In the genomic region with DNA sequence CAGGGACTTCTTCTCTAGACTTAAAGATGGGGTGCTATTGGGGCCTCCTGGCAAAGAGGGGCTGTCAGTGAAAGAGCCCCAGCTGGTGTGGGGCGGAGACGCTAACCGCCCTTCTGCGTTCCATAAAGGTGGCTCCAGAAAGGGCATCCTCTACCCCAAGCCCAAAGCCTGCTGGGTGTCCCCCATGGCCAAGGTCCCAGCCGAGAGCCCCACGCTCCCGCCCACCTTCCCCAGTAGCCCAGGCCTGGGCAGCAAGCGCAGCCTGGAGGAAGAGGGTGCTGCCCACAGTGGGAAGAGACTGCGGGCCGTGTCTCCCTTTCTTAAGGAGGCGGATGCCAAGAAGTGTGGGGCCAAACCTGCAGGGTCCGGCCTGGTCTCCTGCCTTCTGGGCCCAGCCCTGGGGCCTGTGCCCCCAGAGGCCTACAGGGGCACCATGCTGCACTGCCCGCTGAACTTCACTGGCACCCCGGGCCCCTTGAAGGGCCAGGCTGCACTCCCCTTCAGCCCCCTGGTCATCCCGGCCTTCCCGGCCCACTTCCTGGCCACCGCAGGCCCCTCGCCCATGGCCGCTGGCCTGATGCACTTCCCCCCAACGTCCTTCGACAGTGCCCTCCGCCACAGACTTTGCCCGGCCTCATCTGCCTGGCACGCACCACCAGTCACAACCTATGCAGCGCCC, we compare ENCODE assay signal across 26 cellular contexts. TPM values are rescaled to one million over a fixed set of nuclear protein-coding genes. Genes with fewer than 3 reads are reported as not detected.
DNase-seq lines count a peak whose midpoint lies in the region; ATAC-seq and TF ChIP-seq lines count a peak whose summit lies in the region.
"Had no signal": no experiment of that assay in that cellular context is flagged by ENCODE, and none has a peak within 500 bp of the region (broad histone marks: within the 10 kb centered on the region; RNA-seq: fewer than 3 reads in every experiment).

No MANE protein-coding gene starts in this region.

- H3K4me1 Mint-ChIP-seq in activated CD4-positive, alpha-beta T cell treated with anti-CD3 and anti-CD28 coated beads, Interleukin-2, amount 10 ng/mL, durations not matched to agents 24 days and 14 days, result peaks cover 26% of the 10 kb centered on the region
- peaks cover 8 to 39% (median 21%) of the 10 kb centered on the region in 4 donors for H3K4me1 Mint-ChIP-seq in CD4-positive, alpha-beta memory T cell
- peaks cover 25% of the 10 kb centered on the region for H3K4me1 Mint-ChIP-seq in central memory CD8-positive, alpha-beta T cell
- H3K4me1 Mint-ChIP-seq in naive thymus-derived CD8-positive, alpha-beta T cell, result peaks cover 16 to 37% (median 25%) of the 10 kb centered on the region in 4 donors

- no peak overlapping the region for H3K27ac ChIP-seq in CD4-positive, alpha-beta memory T cell (ENCODE audit: low read depth, low read length)
- no peak overlapping the region for H3K27ac ChIP-seq in WERI-Rb-1
- H3K27ac ChIP-seq: suprapubic skin had no signal

- no peak for DNase-seq in activated CD4-positive, alpha-beta T cell treated with anti-CD3 and anti-CD28 coated beads, Interleukin-2, amount 10 ng/mL, durations not matched to agents 24 days and 14 days
- no peak for DNase-seq in activated CD4-positive, alpha-beta T cell treated with anti-CD3 and anti-CD28 coated beads for 1 hour
- DNase-seq in CD4-positive, alpha-beta memory T cell, result no peak
- no peak for DNase-seq in central memory CD8-positive, alpha-beta T cell (ENCODE audit: low spot score in 2 of 2)
- peak in 1 of 10 donors; percentile 7 for DNase-seq in naive thymus-derived CD8-positive, alpha-beta T cell
- no peak for DNase-seq in SKM-1 (lab: John Stamatoyannopoulos, UW; ENCODE audit: unreplicated experiment)
- DNase-seq in RPMI8226, result no peak
- DNase-seq in WERI-Rb-1, result no peak
- DNase-seq: DMS53; H9; hippocampal formation; KBM-7; left colon; NCI-H2029; NCI-H345; SIG-M5; stimulated activated CD4-positive, alpha-beta T cell treated with anti-CD3 and anti-CD28 coated beads, Interleukin-4, amount 100 ng/mL, for 4 hours; stimulated activated naive CD4-positive, alpha-beta T cell; T-helper 1 cell had no signal

- H3K27me3 ChIP-seq in CD4-positive, alpha-beta memory T cell (ENCODE audit: insufficient read depth, low read length), result no peaks in the 10 kb centered on the region
- no peaks in the 10 kb centered on the region for H3K27me3 ChIP-seq in WERI-Rb-1 (ENCODE audit: insufficient read depth, low read depth, severe bottlenecking)
- H3K27me3 ChIP-seq: suprapubic skin had no signal

- peak overlapping the region; percentile 51 for H3K27ac Mint-ChIP-seq in activated CD4-positive, alpha-beta T cell treated with anti-CD3 and anti-CD28 coated beads, Interleukin-2, amount 10 ng/mL, durations not matched to agents 24 days and 14 days
- H3K27ac Mint-ChIP-seq in CD4-positive, alpha-beta memory T cell, result peak overlapping the region in 4 of 7 donors; percentile 6 to 80 (median 44)
- H3K27ac Mint-ChIP-seq in central memory CD8-positive, alpha-beta T cell (ENCODE audit: low read depth), result peak overlapping the region; percentile 59
- peak overlapping the region in 7 of 10 donors; percentile 39 to 85 (median 69) for H3K27ac Mint-ChIP-seq in naive thymus-derived CD8-positive, alpha-beta T cell
- H3K27ac Mint-ChIP-seq: H9, progenitor cell of endocrine pancreas had no signal

- POLR2A ChIA-PET in CD4-positive, alpha-beta memory T cell (lab: Charles Lee; ENCODE audit: partially characterized antibody), result interaction anchor here (0.5 to 13.6 kb wide), 3 partner anchors 17 to 255 kb away, joined by 3 to 320 read pairs (median 23); partner anchors contain the start of gene ARID5A
- POLR2A ChIA-PET in naive thymus-derived CD8-positive, alpha-beta T cell (lab: Charles Lee), result interaction anchor here (2.6 to 4.4 kb wide), 3 partner anchors 12 to 17 kb away, joined by 15 to 123 read pairs (median 52); partner anchors contain the start of gene ARID5A

- intact Hi-C loops in activated CD4-positive, alpha-beta T cell treated with anti-CD3 and anti-CD28 coated beads, Interleukin-2, amount 10 ng/mL, durations not matched to agents 24 days and 14 days (cut with micrococcal nuclease), result no loop called here
- intact Hi-C loops in CD4-positive, alpha-beta memory T cell (cut with micrococcal nuclease), result no loop called here

- H3K4me3 ChIP-seq in CD4-positive, alpha-beta memory T cell (ENCODE audit: low read length in 2 of 2), result no peak overlapping the region
- no peak overlapping the region for H3K4me3 ChIP-seq in WERI-Rb-1 (ENCODE audit: low read depth, low read length)
- H3K4me3 ChIP-seq: suprapubic skin had no signal

- peaks cover 36% of the 10 kb centered on the region for H3K36me3 ChIP-seq in CD4-positive, alpha-beta memory T cell (ENCODE audit: insufficient read depth, low read length)
- H3K36me3 ChIP-seq in WERI-Rb-1, result no peaks in the 10 kb centered on the region

- H3K9me3 ChIP-seq in CD4-positive, alpha-beta memory T cell (ENCODE audit: control insufficient read depth in 1 of 2, low read length in 2 of 2), result no peaks in the 10 kb centered on the region
- H3K9me3 ChIP-seq in WERI-Rb-1 (ENCODE audit: severe bottlenecking), result no peaks in the 10 kb centered on the region
- H3K9me3 ChIP-seq: suprapubic skin had no signal

- H3K4me1 ChIP-seq in CD4-positive, alpha-beta memory T cell (ENCODE audit: insufficient read depth, low read length), result peaks cover 30% of the 10 kb centered on the region

- H3K27me3 Mint-ChIP-seq in activated CD4-positive, alpha-beta T cell treated with anti-CD3 and anti-CD28 coated beads, Interleukin-2, amount 10 ng/mL, durations not matched to agents 24 days and 14 days, result no peaks in the 10 kb centered on the region
- no peaks in the 10 kb centered on the region for H3K27me3 Mint-ChIP-seq in CD4-positive, alpha-beta memory T cell
- H3K27me3 Mint-ChIP-seq in central memory CD8-positive, alpha-beta T cell, result no peaks in the 10 kb centered on the region
- H3K27me3 Mint-ChIP-seq in naive thymus-derived CD8-positive, alpha-beta T cell, result no peaks in the 10 kb centered on the region
- H3K27me3 Mint-ChIP-seq: progenitor cell of endocrine pancreas had no signal

- TF ChIP-seq CTCF in WERI-Rb-1 (IDR thresholded peaks at IDR 0.05; ENCODE audit: low read depth, low read length), result no peak

- no peak for ATAC-seq in central memory CD8-positive, alpha-beta T cell (replicated peaks; ENCODE audit: extremely low read depth, poor library complexity, severe bottlenecking)
- ATAC-seq in naive thymus-derived CD8-positive, alpha-beta T cell, result no peak
- ATAC-seq: left colon, Panc1, sciatic nerve had no signal

- no peaks in the 10 kb centered on the region for H3K9me3 Mint-ChIP-seq in activated CD4-positive, alpha-beta T cell treated with anti-CD3 and anti-CD28 coated beads, Interleukin-2, amount 10 ng/mL, durations not matched to agents 24 days and 14 days
- peaks cover 0 to 3% (median 0%) of the 10 kb centered on the region in 8 donors for H3K9me3 Mint-ChIP-seq in CD4-positive, alpha-beta memory T cell
- no peaks in the 10 kb centered on the region for H3K9me3 Mint-ChIP-seq in central memory CD8-positive, alpha-beta T cell
- no peaks in the 10 kb centered on the region for H3K9me3 Mint-ChIP-seq in naive thymus-derived CD8-positive, alpha-beta T cell
- H3K9me3 Mint-ChIP-seq: H9 had no signal

- peaks cover 32% of the 10 kb centered on the region for H3K36me3 Mint-ChIP-seq in activated CD4-positive, alpha-beta T cell treated with anti-CD3 and anti-CD28 coated beads, Interleukin-2, amount 10 ng/mL, durations not matched to agents 24 days and 14 days (ENCODE audit: low read depth)
- H3K36me3 Mint-ChIP-seq in CD4-positive, alpha-beta memory T cell, result peaks cover 6 to 31% of the 10 kb centered on the region in 2 donors
- H3K36me3 Mint-ChIP-seq in central memory CD8-positive, alpha-beta T cell (ENCODE audit: insufficient read depth), result peaks cover 42% of the 10 kb centered on the region
- peaks cover 0 to 29% (median 0%) of the 10 kb centered on the region in 3 donors for H3K36me3 Mint-ChIP-seq in naive thymus-derived CD8-positive, alpha-beta T cell

- CTCF ChIA-PET in CD4-positive, alpha-beta memory T cell (lab: Charles Lee; ENCODE audit: partially characterized antibody), result interaction anchor here (1.1 to 6.3 kb wide), 3 partner anchors 19 to 144 kb away, joined by 3 to 169 read pairs (median 59); partner anchors contain the start of gene ARID5A

- H3K4me3 Mint-ChIP-seq in activated CD4-positive, alpha-beta T cell treated with anti-CD3 and anti-CD28 coated beads, Interleukin-2, amount 10 ng/mL, durations not matched to agents 24 days and 14 days, result no peak overlapping the region
- peak overlapping the region in 1 of 8 donors; percentile 39 for H3K4me3 Mint-ChIP-seq in CD4-positive, alpha-beta memory T cell
- H3K4me3 Mint-ChIP-seq in central memory CD8-positive, alpha-beta T cell, result no peak overlapping the region
- peak overlapping the region in 1 of 10 donors; percentile 15 for H3K4me3 Mint-ChIP-seq in naive thymus-derived CD8-positive, alpha-beta T cell
- H3K4me3 Mint-ChIP-seq: H9 had no signal

RNA-seq across cellular contexts. Expression of gene ARID5A, which starts 15.2 kb away (rescaled TPM):
- 214 and 229 TPM in 2 replicates for total RNA-seq in activated CD4-positive, alpha-beta T cell treated with anti-CD3 and anti-CD28 coated beads, Interleukin-2, amount 10 ng/mL, durations not matched to agents 24 days and 14 days
- total RNA-seq in CD4-positive, alpha-beta memory T cell, result 10 to 100 TPM; 80.0 to 83.8 TPM
- polyA plus RNA-seq in CD4-positive, alpha-beta memory T cell, result 10 to 100 TPM; 31.4 to 69.6 TPM
- total RNA-seq in naive thymus-derived CD8-positive, alpha-beta T cell, result 100 to 1,000 TPM; 100 to 108 TPM
- 100 to 1,000 TPM in 1 of 3 donors, 10 to 100 TPM in 2; 41.7 to 101 (median 55.2) TPM for polyA plus RNA-seq in naive thymus-derived CD8-positive, alpha-beta T cell

RNA-seq across cellular contexts. Expression of gene NEURL3, which starts 46.6 kb away (rescaled TPM):
- 1.0 and 1.2 TPM in 2 replicates for total RNA-seq in activated CD4-positive, alpha-beta T cell treated with anti-CD3 and anti-CD28 coated beads, Interleukin-2, amount 10 ng/mL, durations not matched to agents 24 days and 14 days
- total RNA-seq in CD4-positive, alpha-beta memory T cell, result under 1 TPM in 1 of 2 experiments, not detected in 1; 0.22 TPM
- not detected for polyA plus RNA-seq in CD4-positive, alpha-beta memory T cell
- under 1 TPM in 1 of 2 experiments, not detected in 1; 0.39 TPM for total RNA-seq in naive thymus-derived CD8-positive, alpha-beta T cell
- polyA plus RNA-seq in naive thymus-derived CD8-positive, alpha-beta T cell, result under 1 TPM in 1 of 3 donors, not detected in 2; 0.16 TPM
- total RNA-seq: H9, HT1080, MCF 10A, urinary bladder had no signal
